ENCODE assay signal across 7 cellular contexts in genomic region chr7:83023817-83024665, GRCh38.
DNase-seq lines count a peak whose midpoint lies in the region; ATAC-seq, FAIRE-seq and TF ChIP-seq lines count a peak whose summit lies in the region.
"Not testable (repeated sequence)": the region's sequence is repeated elsewhere in the genome, so short reads cannot be mapped to it uniquely, and the experiment has no call there.

No MANE protein-coding gene starts in this region.

- not testable (repeated sequence) for TF ChIP-seq POLR2A in H1 (IDR thresholded peaks at IDR 0.05; ENCODE audit: control extremely low read depth in 1 of 2, low read depth in 2 of 2, low read length in 2 of 2)

- H3K4me1 Mint-ChIP-seq in WTC11, result peaks cover 10% of the 10 kb centered on the region

- H3K9me3 ChIP-seq in H1 (ENCODE audit: insufficient read depth in 2 of 2, low read depth in 1 of 2, low read length in 1 of 2); iPS-15b (ENCODE audit: control insufficient read depth, insufficient read depth, low read length): not testable (repeated sequence)

- H4K5ac ChIP-seq in H1 (ENCODE audit: insufficient read length, low read depth, low read length), result not testable (repeated sequence)

- H4K91ac ChIP-seq in H1 (replicated peaks; ENCODE audit: insufficient read length, low read length), result not testable (repeated sequence)

- not testable (repeated sequence) for H3K4me2 ChIP-seq in H1 (ENCODE audit: insufficient read depth in 1 of 2, low read depth in 2 of 2, low read length in 2 of 2)

- not testable (repeated sequence) for H2BK15ac ChIP-seq in H1 (ENCODE audit: low read length)

- H3K9me3 Mint-ChIP-seq in WTC11, result peaks cover 20% of the 10 kb centered on the region

- not testable (repeated sequence) for H3K79me1 ChIP-seq in H1 (ENCODE audit: low read depth, low read length)

- H2AK5ac ChIP-seq in H1 (ENCODE audit: low read depth, low read length), result not testable (repeated sequence)

- not testable (repeated sequence) for H3K79me2 ChIP-seq in H1 (ENCODE audit: control insufficient read depth in 1 of 2, insufficient read depth in 2 of 2, low read length in 2 of 2)

- H3K4ac ChIP-seq in H1 (replicated peaks; ENCODE audit: insufficient read length, low read depth, low read length), result peak overlapping the region; percentile 69

- 94% methylated on average over 30 of the region's 31 CpGs; no CpG with 5 or more reads in 1 of the 2 experiments for WGBS in H1 (ENCODE audit: extremely low coverage in 1 of 2, insufficient coverage in 1 of 2, insufficient read length in 1 of 2, insufficient replicate concordance in 2 of 2, low coverage in 1 of 2, low lambda C conversion rate in 2 of 2, missing lambda C conversion rate in 1 of 2), 2 experiments

- H2BK12ac ChIP-seq in H1 (ENCODE audit: low read depth, low read length), result not testable (repeated sequence)

- not testable (repeated sequence) for TF ChIP-seq RAD21 in H1 (IDR thresholded peaks at IDR 0.05 in 1 of 2, conservative IDR thresholded peaks at IDR 0.05 in 1 of 2; ENCODE audit: low read depth in 2 of 2, low read length in 2 of 2)

- H2AFZ ChIP-seq in H1 (ENCODE audit: low read length), result peak overlapping the region; percentile 32; the same call in 1 of the 2 replicates

- CTCF ChIA-PET in WTC11 (lab: Charles Lee); H1 (lab: Charles Lee; ENCODE audit: partially characterized antibody): not testable (repeated sequence)

- not testable (repeated sequence) for H3K14ac ChIP-seq in H1 (ENCODE audit: insufficient read length)

- peak overlapping the region; percentile 49 for H3K4me3 Mint-ChIP-seq in WTC11

- not testable (repeated sequence) for H3K27me3 Mint-ChIP-seq in WTC11 (ENCODE audit: low read depth)

- POLR2A ChIA-PET in WTC11 (lab: Charles Lee), result not testable (repeated sequence)
- POLR2A ChIA-PET in H1 (lab: Charles Lee; ENCODE audit: partially characterized antibody), result interaction anchor here (1.3 kb wide), 1 partner anchor 12 kb away, joined by 5 read pairs; no protein-coding TSS in a partner anchor

- H3K23me2 ChIP-seq in H1 (ENCODE audit: low read depth, low read length), result not testable (repeated sequence)

- not testable (repeated sequence) for TF ChIP-seq CTCF in WTC11 (IDR thresholded peaks at IDR 0.05); H1 (IDR thresholded peaks at IDR 0.05; ENCODE audit: control extremely low read depth in 1 of 3, insufficient read depth in 1 of 3, low read depth in 1 of 3, low read length in 3 of 3)

- not testable (repeated sequence) for H3K36me3 ChIP-seq in H1 (ENCODE audit: control insufficient read depth in 2 of 4, insufficient read depth in 4 of 4, low read length in 3 of 4); iPS-15b (ENCODE audit: control insufficient read depth, insufficient read depth, low read length)

- 0 out of 2 replicates have a peak overlapping the region, but pooled peaks have one; percentile 68 for H2BK5ac ChIP-seq in H1 (ENCODE audit: low read depth, low read length)

- H3K27me3 ChIP-seq in H1 (replicated peaks in 1 of 4; ENCODE audit: control insufficient read depth in 3 of 4, extremely low read depth in 1 of 4, insufficient read depth in 3 of 4, low read length in 3 of 4); iPS-15b (ENCODE audit: control insufficient read depth, insufficient read depth, low read length): not testable (repeated sequence)

- not testable (repeated sequence) for H3K4me3 ChIP-seq in H1 (ENCODE audit: extremely low read depth in 1 of 4, insufficient read depth in 2 of 4, low read depth in 3 of 4, low read length in 4 of 4)
- peak overlapping the region; percentile 26 for H3K4me3 ChIP-seq in iPS-15b (ENCODE audit: low read depth, low read length)

- H3K56ac ChIP-seq in H1 (replicated peaks; ENCODE audit: insufficient read length, low read depth, low read length), result not testable (repeated sequence)

- not testable (repeated sequence) for H2BK120ac ChIP-seq in H1 (replicated peaks; ENCODE audit: low read depth, low read length)

- not testable (repeated sequence) for H3K4me1 ChIP-seq in H1 (replicated peaks in 1 of 4; ENCODE audit: control insufficient read depth in 3 of 4, insufficient read depth in 4 of 4, low read length in 3 of 4); iPS-15b (ENCODE audit: control insufficient read depth, insufficient read depth, low read length)

- H3K27ac Mint-ChIP-seq in WTC11, result peak overlapping the region; percentile 94

- not testable (repeated sequence) for H3K18ac ChIP-seq in H1 (ENCODE audit: extremely low read depth, low read length)

- not testable (repeated sequence) for FAIRE-seq in H1 (lab: Jason Lieb, UNC)

- DNase-seq in EL, result peak; percentile 53
- peak; percentile 57 for DNase-seq in HS-5 (ENCODE audit: low read depth)
- peak; percentile 61 for DNase-seq in NCI-H226
- peak; percentile 71 for DNase-seq in WTC11 (ENCODE audit: low spot score)
- DNase-seq in H1 (ENCODE audit: low read depth in 1 of 2, low spot score in 2 of 2), result peak in 1 of 2 experiments; percentile 57
- DNase-seq in non-pigmented ciliary epithelial cell (ENCODE audit: low read depth), result peak; percentile 42

- H2BK20ac ChIP-seq in H1 (ENCODE audit: low read length), result not testable (repeated sequence)

- H3K9ac ChIP-seq in H1 (replicated peaks in 1 of 4; ENCODE audit: extremely low read depth in 1 of 4, low read depth in 3 of 4, low read length in 3 of 4); iPS-15b (ENCODE audit: low read depth, low read length): not testable (repeated sequence)

- H4K20me1 ChIP-seq in H1 (replicated peaks in 1 of 2; ENCODE audit: control insufficient read depth in 1 of 2, insufficient read depth in 2 of 2, low read length in 2 of 2), result not testable (repeated sequence)

- TF ChIP-seq EP300 in H1 (IDR thresholded peaks at IDR 0.05; ENCODE audit: borderline replicate concordance in 1 of 2, low read depth in 2 of 2, low read length in 2 of 2), result not testable (repeated sequence)

- H3K27ac ChIP-seq in H1 (ENCODE audit: low read depth, low read length), result not testable (repeated sequence)

- peaks cover 11% of the 10 kb centered on the region; the same call in 1 of the 2 replicates for H3K36me3 Mint-ChIP-seq in WTC11

- H3K23ac ChIP-seq in H1 (ENCODE audit: insufficient read length), result not testable (repeated sequence)

- not testable (repeated sequence) for ATAC-seq in WTC11

- not testable (repeated sequence) for H4K8ac ChIP-seq in H1 (ENCODE audit: extremely low read depth, insufficient read depth, low read length)

TF ChIP-seq in WTC11, 78 proteins besides CTCF, POLR2A, EP300 and RAD21:
- 0 out of 2 replicates have a peak, but pooled peaks have one; percentile 21 for TF ChIP-seq ESRRA (CRISPR knock-in tag; IDR thresholded peaks at IDR 0.05; ENCODE audit: borderline replicate concordance)
- 0 out of 2 replicates have a peak, but pooled peaks have one; percentile 28 for TF ChIP-seq FOXK1 (CRISPR knock-in tag; IDR thresholded peaks at IDR 0.05)
